9 cellular contexts compared by ENCODE assay signal in genomic region chr17:81322271-81323082, GRCh38. TPM values are rescaled to one million over a fixed set of nuclear protein-coding genes. Genes with fewer than 3 reads are reported as not detected.
DNase-seq lines count a peak whose midpoint lies in the region; ATAC-seq, FAIRE-seq and TF ChIP-seq lines count a peak whose summit lies in the region.
"Had no signal": no experiment of that assay in that cellular context is flagged by ENCODE, and none has a peak within 500 bp of the region (broad histone marks: within the 10 kb centered on the region; RNA-seq: fewer than 3 reads in every experiment).

No MANE protein-coding gene starts in this region.

- H3K4me3 Mint-ChIP-seq in CD4-positive, alpha-beta memory T cell: no peak overlapping the region
- no peak overlapping the region for H3K4me3 Mint-ChIP-seq in activated CD8-positive, alpha-beta T cell treated with anti-CD3 and anti-CD28 coated beads, Interleukin-2, amount 10 ng/mL, durations not matched to agents 7 days and 5 days
- H3K4me3 Mint-ChIP-seq: stimulated activated naive B cell treated with anti-CD40 and anti-IgM and Interleukin-4, amounts not matched to agents 10 μg/mL and 1 μg/mL and 100 μg/mL, for 72 hours had no signal

- no peak overlapping the region for H2AK5ac ChIP-seq in IMR-90 (ENCODE audit: low read depth, low read length)

- no peak overlapping the region for H3K4ac ChIP-seq in IMR-90 (ENCODE audit: low read depth, low read length)

- H3K14ac ChIP-seq in IMR-90 (replicated peaks; ENCODE audit: low read depth, low read length): no peak overlapping the region

- BruUV-seq in IMR-90 (replicated peaks; lab: Mats Ljungman, UMichigan): no TSS peak
- no TSS peak for BruUV-seq in HepG2 (replicated peaks; lab: Mats Ljungman, UMichigan)

- H3K4me1 ChIP-seq in CD4-positive, alpha-beta memory T cell (ENCODE audit: insufficient read depth, low read length): no peaks in the 10 kb centered on the region
- H3K4me1 ChIP-seq in IMR-90 (ENCODE audit: control insufficient read depth, insufficient read depth, low read length) (peaks cover 2% of the 10 kb centered on the region; the same call in 1 of the 2 replicates), HepG2 (ENCODE audit: insufficient read depth, low read length) (peaks cover 41% of the 10 kb centered on the region)

- TF ChIP-seq RAD21 in IMR-90 (IDR thresholded peaks at IDR 0.05; ENCODE audit: low read length) (no peak), HepG2 (CRISPR knock-in tag; IDR thresholded peaks at IDR 0.05) (peak; percentile 34; the same call in 1 of the 2 replicates)

- H3K9me3 Mint-ChIP-seq in CD4-positive, alpha-beta memory T cell: no peaks in the 10 kb centered on the region
- H3K9me3 Mint-ChIP-seq in activated CD8-positive, alpha-beta T cell treated with anti-CD3 and anti-CD28 coated beads, Interleukin-2, amount 10 ng/mL, durations not matched to agents 7 days and 5 days (ENCODE audit: insufficient read depth): no peaks in the 10 kb centered on the region
- H3K9me3 Mint-ChIP-seq: stimulated activated naive B cell treated with anti-CD40 and anti-IgM and Interleukin-4, amounts not matched to agents 10 μg/mL and 1 μg/mL and 100 μg/mL, for 72 hours had no signal

- no peak overlapping the region for H3K9ac ChIP-seq in IMR-90 (ENCODE audit: low read depth, low read length)
- H3K9ac ChIP-seq in HepG2 (ENCODE audit: insufficient read depth, low read depth, low read length): no peak overlapping the region

- DNase-seq in CD4-positive, alpha-beta memory T cell: peak in 4 of 5 donors; percentile 29 to 49 (median 40)
- no peak for DNase-seq in IMR-90
- peak; percentile 51 for DNase-seq in activated CD8-positive, alpha-beta T cell treated with anti-CD3 and anti-CD28 coated beads, Interleukin-2, amount 10 ng/mL, durations not matched to agents 7 days and 5 days
- peak; percentile 78 for DNase-seq in HepG2 (ENCODE audit: low spot score)
- DNase-seq in kidney tubule cell (ENCODE audit: low spot score): no peak
- DNase-seq: stimulated activated naive B cell treated with anti-CD40 and anti-IgM and Interleukin-4, amounts not matched to agents 10 μg/mL and 1 μg/mL and 100 μg/mL, for 72 hours had no signal

- H4K91ac ChIP-seq in IMR-90 (ENCODE audit: insufficient read depth, low read depth, low read length): no peak overlapping the region

- H4K5ac ChIP-seq in IMR-90 (ENCODE audit: low read depth, low read length): no peak overlapping the region

- H3K9me1 ChIP-seq in IMR-90 (ENCODE audit: insufficient read depth, low read length): peaks cover 3% of the 10 kb centered on the region; the same call in 1 of the 2 replicates

- no peak overlapping the region for H2BK15ac ChIP-seq in IMR-90 (ENCODE audit: low read depth, low read length)

- dilution Hi-C loops in IMR-90 (cut with HindIII; ENCODE audit: low sequenced_read_pairs, unreplicated experiment): no loop called here

- no peak overlapping the region for H2BK120ac ChIP-seq in IMR-90 (ENCODE audit: low read depth, low read length)

- ATAC-seq in IMR-90 (ENCODE audit: low read depth) (no peak), HepG2 (peak; percentile 68), HG03571 (IDR thresholded peaks at IDR 0.05; ENCODE audit: unreplicated experiment) (no peak), HG02852 (IDR thresholded peaks at IDR 0.05; ENCODE audit: unreplicated experiment) (no peak), GM18511 (IDR thresholded peaks at IDR 0.05; ENCODE audit: unreplicated experiment) (no peak)
- ATAC-seq in activated CD8-positive, alpha-beta T cell treated with anti-CD3 and anti-CD28 coated beads, Interleukin-2, amount 10 ng/mL, durations not matched to agents 7 days and 5 days: peak; percentile 65

- H3K23ac ChIP-seq in IMR-90 (ENCODE audit: low read depth, low read length): no peak overlapping the region

- no peak overlapping the region for H3K27ac ChIP-seq in CD4-positive, alpha-beta memory T cell (ENCODE audit: low read depth, low read length)
- no peak overlapping the region for H3K27ac ChIP-seq in IMR-90 (ENCODE audit: insufficient read depth, low read length)
- no peak overlapping the region for H3K27ac ChIP-seq in HepG2 (ENCODE audit: extremely low read length, insufficient read depth, low read length)

- peak; percentile 28; the same call in 1 of the 2 replicates for TF ChIP-seq CTCF in IMR-90 (conservative IDR thresholded peaks at IDR 0.05; ENCODE audit: low read depth, low read length)
- TF ChIP-seq CTCF in HepG2 (CRISPR knock-in tag; IDR thresholded peaks at IDR 0.05): peak; percentile 75

- no peak overlapping the region for H3K18ac ChIP-seq in IMR-90 (ENCODE audit: low read depth, low read length)

- no peaks in the 10 kb centered on the region for H3K79me1 ChIP-seq in IMR-90 (ENCODE audit: low read depth in 1 of 2, low read length in 2 of 2)

- TF ChIP-seq POLR2A in IMR-90 (IDR thresholded peaks at IDR 0.05; ENCODE audit: low read depth, low read length) (no peak), HepG2 (IDR thresholded peaks at IDR 0.05; ENCODE audit: insufficient read depth in 1 of 2, low read depth in 2 of 2, low read length in 2 of 2) (no peak)

- H3K56ac ChIP-seq in IMR-90 (ENCODE audit: extremely low read depth, insufficient read depth, low read length): no peak overlapping the region

- no peak overlapping the region for H2BK5ac ChIP-seq in IMR-90 (ENCODE audit: low read depth, low read length, poor library complexity, severe bottlenecking)

- POLR2A ChIA-PET in CD4-positive, alpha-beta memory T cell (lab: Charles Lee; ENCODE audit: partially characterized antibody): interaction anchor here (1.1 kb wide), 1 partner anchor 27 kb away, joined by 3 read pairs; the partner anchor contains the start of gene SLC38A10
- POLR2A ChIA-PET in IMR-90 (lab: Charles Lee; ENCODE audit: unreplicated experiment) (no interaction called here), HepG2 (lab: Yijun Ruan, JAX) (interaction anchor here (0.8 to 1.4 kb wide), 2 partner anchors 13 to 24 kb away, joined by 3 to 4 read pairs; no protein-coding TSS in a partner anchor)
- POLR2A ChIA-PET in activated CD8-positive, alpha-beta T cell treated with anti-CD3 and anti-CD28 coated beads, Interleukin-2, amount 10 ng/mL, durations not matched to agents 7 days and 5 days (lab: Charles Lee): no interaction called here

- no peaks in the 10 kb centered on the region for H3K36me3 ChIP-seq in CD4-positive, alpha-beta memory T cell (ENCODE audit: insufficient read depth, low read length)
- H3K36me3 ChIP-seq in IMR-90 (ENCODE audit: control insufficient read depth, insufficient read depth, low read length) (no peaks in the 10 kb centered on the region), HepG2 (replicated peaks in 1 of 2; ENCODE audit: control insufficient read depth in 1 of 2, insufficient read depth in 2 of 2, low read length in 2 of 2) (no peaks in the 10 kb centered on the region)

- H2AFZ ChIP-seq in IMR-90 (replicated peaks; ENCODE audit: low read length, poor library complexity) (no peak overlapping the region), HepG2 (ENCODE audit: low read length) (no peak overlapping the region)

- no peaks in the 10 kb centered on the region for H3K4me1 Mint-ChIP-seq in CD4-positive, alpha-beta memory T cell
- peaks cover 9% of the 10 kb centered on the region for H3K4me1 Mint-ChIP-seq in activated CD8-positive, alpha-beta T cell treated with anti-CD3 and anti-CD28 coated beads, Interleukin-2, amount 10 ng/mL, durations not matched to agents 7 days and 5 days (ENCODE audit: low read depth)
- H3K4me1 Mint-ChIP-seq: stimulated activated naive B cell treated with anti-CD40 and anti-IgM and Interleukin-4, amounts not matched to agents 10 μg/mL and 1 μg/mL and 100 μg/mL, for 72 hours had no signal

- H2AK9ac ChIP-seq in IMR-90 (replicated peaks; ENCODE audit: low read depth, low read length, poor library complexity): peak overlapping the region; percentile 61

- no peaks in the 10 kb centered on the region for H3K9me3 ChIP-seq in CD4-positive, alpha-beta memory T cell (ENCODE audit: control insufficient read depth in 1 of 2, low read length in 2 of 2)
- H3K9me3 ChIP-seq in IMR-90 (ENCODE audit: control insufficient read depth, insufficient read depth, low read length) (no peaks in the 10 kb centered on the region), HepG2 (ENCODE audit: low read length) (no peaks in the 10 kb centered on the region)

- TF ChIP-seq EP300 in HepG2 (IDR thresholded peaks at IDR 0.05; ENCODE audit: low read depth in 2 of 2, low read length in 2 of 2) (no peak), HepG2 (CRISPR knock-in tag; IDR thresholded peaks at IDR 0.05; ENCODE audit: borderline replicate concordance) (no peak)

- 93% methylated on average over 17 of the region's 34 CpGs; no CpG with 5 or more reads in 1 of the 2 experiments for WGBS in IMR-90 (ENCODE audit: extremely low coverage in 2 of 2, insufficient read length in 1 of 2), 2 experiments
- WGBS in HepG2 (ENCODE audit: low lambda C conversion rate): 69% methylated on average over 24 of the region's 34 CpGs

- H3K36me3 Mint-ChIP-seq in CD4-positive, alpha-beta memory T cell: no peaks in the 10 kb centered on the region
- no peaks in the 10 kb centered on the region for H3K36me3 Mint-ChIP-seq in activated CD8-positive, alpha-beta T cell treated with anti-CD3 and anti-CD28 coated beads, Interleukin-2, amount 10 ng/mL, durations not matched to agents 7 days and 5 days (ENCODE audit: low read depth)
- H3K36me3 Mint-ChIP-seq: stimulated activated naive B cell treated with anti-CD40 and anti-IgM and Interleukin-4, amounts not matched to agents 10 μg/mL and 1 μg/mL and 100 μg/mL, for 72 hours had no signal

- no peaks in the 10 kb centered on the region for H4K20me1 ChIP-seq in IMR-90 (ENCODE audit: insufficient read depth, low read length)
- no peaks in the 10 kb centered on the region for H4K20me1 ChIP-seq in HepG2 (ENCODE audit: insufficient read depth, low read length)

- no peak overlapping the region for H3K27ac Mint-ChIP-seq in CD4-positive, alpha-beta memory T cell
- H3K27ac Mint-ChIP-seq in activated CD8-positive, alpha-beta T cell treated with anti-CD3 and anti-CD28 coated beads, Interleukin-2, amount 10 ng/mL, durations not matched to agents 7 days and 5 days: no peak overlapping the region
- H3K27ac Mint-ChIP-seq: stimulated activated naive B cell treated with anti-CD40 and anti-IgM and Interleukin-4, amounts not matched to agents 10 μg/mL and 1 μg/mL and 100 μg/mL, for 72 hours had no signal

- no peak overlapping the region for H4K8ac ChIP-seq in IMR-90 (ENCODE audit: low read depth in 2 of 2, low read length in 2 of 2)

- peaks cover 0 to 2% of the 10 kb centered on the region in 2 donors for H3K27me3 Mint-ChIP-seq in CD4-positive, alpha-beta memory T cell
- peaks cover 9% of the 10 kb centered on the region for H3K27me3 Mint-ChIP-seq in activated CD8-positive, alpha-beta T cell treated with anti-CD3 and anti-CD28 coated beads, Interleukin-2, amount 10 ng/mL, durations not matched to agents 7 days and 5 days (ENCODE audit: low read depth)
- H3K27me3 Mint-ChIP-seq: stimulated activated naive B cell treated with anti-CD40 and anti-IgM and Interleukin-4, amounts not matched to agents 10 μg/mL and 1 μg/mL and 100 μg/mL, for 72 hours had no signal

- no peak overlapping the region for H3K4me2 ChIP-seq in IMR-90 (ENCODE audit: low read depth, low read length)
- no peak overlapping the region for H3K4me2 ChIP-seq in HepG2 (ENCODE audit: low read depth, low read length)

- FAIRE-seq in HepG2 (lab: Jason Lieb, UNC): no peak

- no peak overlapping the region for H3K4me3 ChIP-seq in CD4-positive, alpha-beta memory T cell (ENCODE audit: low read length in 2 of 2)
- no peak overlapping the region for H3K4me3 ChIP-seq in IMR-90 (ENCODE audit: insufficient read depth, low read depth, low read length)
- no peak overlapping the region for H3K4me3 ChIP-seq in HepG2 (replicated peaks in 1 of 3; ENCODE audit: insufficient read depth in 1 of 3, low read depth in 2 of 3, low read length in 3 of 3)

- no peaks in the 10 kb centered on the region for H3K27me3 ChIP-seq in CD4-positive, alpha-beta memory T cell (ENCODE audit: insufficient read depth, low read length)
- H3K27me3 ChIP-seq in IMR-90 (ENCODE audit: control insufficient read depth, insufficient read depth, low read length): peaks cover 12% of the 10 kb centered on the region
- H3K27me3 ChIP-seq in HepG2 (ENCODE audit: control insufficient read depth in 1 of 2, insufficient read depth in 2 of 2, low read length in 2 of 2): peaks cover 2 to 32% of the 10 kb centered on the region in 2 experiments

- in situ Hi-C loops in IMR-90 (cut with MboI; ENCODE audit: low sequenced_read_pairs) (no loop called here), HepG2 (cut with HindIII; ENCODE audit: extremely low pct_ligation_motif_present, low pct_unique_long_range_greater_than_20kb) (no loop called here)

- intact Hi-C loops in CD4-positive, alpha-beta memory T cell (cut with micrococcal nuclease): no loop called here
- intact Hi-C loops in IMR-90 (cut with micrococcal nuclease): no loop called here
- intact Hi-C loops in HepG2 (cut with micrococcal nuclease; ENCODE audit: unreplicated experiment): no loop called here

- no peak overlapping the region for H2BK20ac ChIP-seq in IMR-90 (ENCODE audit: low read depth, low read length)

- H3K79me2 ChIP-seq in HepG2 (ENCODE audit: insufficient read depth, low read length): no peaks in the 10 kb centered on the region

- CTCF ChIA-PET in CD4-positive, alpha-beta memory T cell (lab: Charles Lee; ENCODE audit: partially characterized antibody): interaction anchor here (0.6 kb wide), 1 partner anchor 70 kb away, joined by 3 read pairs; no protein-coding TSS in a partner anchor
- CTCF ChIA-PET in IMR-90 (lab: Yijun Ruan, JAX): no interaction called here
- CTCF ChIA-PET in activated CD8-positive, alpha-beta T cell treated with anti-CD3 and anti-CD28 coated beads, Interleukin-2, amount 10 ng/mL, durations not matched to agents 7 days and 5 days (lab: Charles Lee): interaction anchor here (1.1 to 1.7 kb wide), 3 partner anchors 8 to 30 kb away, joined by 3 to 6 read pairs (median 6); partner anchors contain the start of gene SLC38A10
- CTCF ChIA-PET in HepG2 (lab: Yijun Ruan, JAX; ENCODE audit: low intra/inter-chr PET ratio, low total read pairs): no interaction called here

RNA-seq across cellular contexts. Expression of gene SLC38A10, which starts 27.4 kb away (rescaled TPM):
- 100 to 1,000 TPM; 112 to 113 TPM for total RNA-seq in CD4-positive, alpha-beta memory T cell
- polyA plus RNA-seq in CD4-positive, alpha-beta memory T cell: 10 to 100 TPM; 49.0 to 69.6 TPM
- total RNA-seq in IMR-90 (2012; rRNA removed): 12.7 and 14.2 TPM in 2 replicates
- polyA plus RNA-seq in IMR-90 (2012; rRNA removed): 46.7 and 53.2 TPM in 2 replicates
- polyA plus RNA-seq in IMR-90 (2012; cell fraction: cytosol; rRNA removed): 40.4 and 68.1 TPM in 2 replicates
- polyA plus RNA-seq in IMR-90 (2012; cell fraction: nucleus; rRNA removed; ENCODE audit: low replicate concordance): 86.4 and 189 TPM in 2 replicates
- 10 to 100 TPM; 78.5 to 83.5 TPM for total RNA-seq in activated CD8-positive, alpha-beta T cell treated with anti-CD3 and anti-CD28 coated beads, Interleukin-2, amount 10 ng/mL, durations not matched to agents 7 days and 5 days
- 23.0 and 55.8 TPM in 2 replicates for total RNA-seq in HepG2 (2016; rRNA removed; fragmentation: Illumina TruSeq; extraction: Trizol)
- 18.5 and 23.3 TPM in 2 replicates for total RNA-seq in HepG2 (2016; cell fraction: cytosol; rRNA removed; fragmentation: Illumina TruSeq; extraction: Trizol; ENCODE audit: low read depth)
- total RNA-seq in HepG2 (2016; cell fraction: insoluble cytoplasmic fraction; rRNA removed; fragmentation: Illumina TruSeq; extraction: Trizol): 19.1 and 55.8 TPM in 2 replicates
- total RNA-seq in HepG2 (2016; cell fraction: membrane; rRNA removed; fragmentation: Illumina TruSeq; extraction: Trizol): 18.8 and 20.0 TPM in 2 replicates
- 52.6 and 64.0 TPM in 2 replicates for total RNA-seq in HepG2 (2016; cell fraction: nucleus; rRNA removed; fragmentation: Illumina TruSeq; extraction: Trizol)
- polyA plus RNA-seq in HepG2 (2011; rRNA removed): 23.4 and 33.6 TPM in 2 replicates
- polyA plus RNA-seq in HepG2 (2011; cell fraction: cytosol; rRNA removed): 20.1 and 34.6 TPM in 2 replicates
- 63.4 and 88.4 TPM in 2 replicates for polyA plus RNA-seq in HepG2 (2011; cell fraction: nucleus; rRNA removed)
- polyA plus RNA-seq in HepG2 (2012): 22.8 and 28.0 TPM in 2 replicates
- polyA plus RNA-seq in HepG2 (2016; cell fraction: cytosol; fragmentation: Illumina TruSeq; extraction: Trizol; ENCODE audit: low read depth): 5.7 and 7.1 TPM in 2 replicates
- 19.7 and 23.4 TPM in 2 replicates for polyA plus RNA-seq in HepG2 (2016; cell fraction: insoluble cytoplasmic fraction; fragmentation: Illumina TruSeq; extraction: Trizol; ENCODE audit: low read depth)
- 10.4 and 11.4 TPM in 2 replicates for polyA plus RNA-seq in HepG2 (2016; cell fraction: membrane; fragmentation: Illumina TruSeq; extraction: Trizol; ENCODE audit: low read depth)
- polyA plus RNA-seq in HepG2 (2016; cell fraction: nucleus; fragmentation: Illumina TruSeq; extraction: Trizol; ENCODE audit: insufficient read depth, low read depth): 123 and 129 TPM in 2 replicates
- polyA minus RNA-seq in HepG2 (2011; rRNA and poly(A)+ RNA removed; ENCODE audit: low replicate concordance): 53.9 and 165 TPM in 2 replicates
- 62.7 and 77.3 TPM in 2 replicates for polyA minus RNA-seq in HepG2 (2011; cell fraction: cytosol; rRNA and poly(A)+ RNA removed)
- polyA minus RNA-seq in HepG2 (2011; cell fraction: nucleus; rRNA and poly(A)+ RNA removed): 25.7 and 27.8 TPM in 2 replicates

Comparison
In these comparisons a context has a peak if more than half of its experiments do, and no peak if none do; other contexts are left out.
1. DNase-seq: peak in CD4-positive, alpha-beta memory T cell (4 of 5), activated CD8-positive, alpha-beta T cell treated with anti-CD3 and anti-CD28 coated beads, Interleukin-2, amount 10 ng/mL, durations not matched to agents 7 days and 5 days (single experiment) and HepG2 (single experiment); none in IMR-90 (single experiment) and kidney tubule cell (single experiment).
2. ATAC-seq: peak in activated CD8-positive, alpha-beta T cell treated with anti-CD3 and anti-CD28 coated beads, Interleukin-2, amount 10 ng/mL, durations not matched to agents 7 days and 5 days (single experiment) and HepG2 (single experiment); none in IMR-90 (single experiment), HG03571 (single experiment), HG02852 (single experiment) and GM18511 (single experiment).
3. CTCF ChIA-PET loops: an anchor here in CD4-positive, alpha-beta memory T cell (0.6 kb wide) and activated CD8-positive, alpha-beta T cell treated with anti-CD3 and anti-CD28 coated beads, Interleukin-2, amount 10 ng/mL, durations not matched to agents 7 days and 5 days (1.1 to 1.7 kb wide); none called in IMR-90 and HepG2.
4. POLR2A ChIA-PET loops: an anchor here in CD4-positive, alpha-beta memory T cell (1.1 kb wide) and HepG2 (0.8 to 1.4 kb wide); none called in IMR-90 and activated CD8-positive, alpha-beta T cell treated with anti-CD3 and anti-CD28 coated beads, Interleukin-2, amount 10 ng/mL, durations not matched to agents 7 days and 5 days.